Comparison of ENCODE assay signal across 2 cellular contexts in the genomic region with DNA sequence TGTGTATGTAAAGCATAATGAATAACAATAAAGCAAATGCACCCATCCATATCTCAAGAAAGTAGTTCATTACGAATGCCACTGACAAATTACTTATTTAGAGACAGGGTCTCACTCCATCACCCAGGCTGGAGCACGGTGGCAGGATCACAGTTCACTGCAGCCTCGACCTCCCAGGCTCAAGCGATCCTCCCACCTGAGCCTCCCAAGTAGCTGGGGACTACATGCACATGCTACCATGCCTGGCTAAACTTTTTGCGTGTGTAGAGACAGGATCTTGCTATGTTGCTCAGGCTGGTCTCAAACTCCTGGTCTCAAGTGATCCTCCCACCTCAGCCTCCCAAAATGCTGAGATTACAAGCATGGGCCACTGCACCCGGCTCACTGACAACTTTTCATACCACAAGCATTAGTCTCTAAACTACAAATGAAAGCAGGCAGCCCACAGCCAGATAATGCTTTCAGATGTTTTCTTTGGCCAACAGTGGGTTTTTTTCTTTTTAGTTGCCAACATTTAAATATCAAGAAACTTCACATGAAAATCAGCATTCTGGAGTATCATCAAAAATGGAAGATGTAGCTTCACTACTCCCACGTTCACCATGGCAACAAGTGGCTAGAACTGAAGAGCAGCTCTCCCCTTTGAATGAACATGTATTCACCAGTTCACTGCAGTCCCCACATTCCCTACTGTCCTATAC.
TF ChIP-seq lines count a peak whose summit lies in the region.

No MANE protein-coding gene starts in this region.

TF ChIP-seq in IMR-90, 13 proteins besides CTCF, POLR2A, EP300 and RAD21:
- no peak for TF ChIP-seq MAZ (IDR thresholded peaks at IDR 0.05; ENCODE audit: borderline replicate concordance, low read depth, low read length)
- peak; percentile 27; the same call in 1 of the 2 replicates for TF ChIP-seq MXI1 (IDR thresholded peaks at IDR 0.05; ENCODE audit: borderline replicate concordance, low read depth, low read length)

TF ChIP-seq in K562, 482 proteins besides CTCF, POLR2A, EP300 and RAD21:
- TF ChIP-seq SRF (CRISPR knock-in tag; IDR thresholded peaks at IDR 0.05) = no peak
- no peak for TF ChIP-seq TAF9B (IDR thresholded peaks at IDR 0.05; ENCODE audit: partially characterized antibody)
- TF ChIP-seq RFX1 (IDR thresholded peaks at IDR 0.05) = peak; percentile 58
- no peak for TF ChIP-seq KLF13 (tag; IDR thresholded peaks at IDR 0.05; ENCODE audit: borderline replicate concordance, low read depth)
